ENCODE assay signal across 8 cellular contexts in genomic region chr11:82867495-82868082, GRCh38. TPM values are rescaled to one million over a fixed set of nuclear protein-coding genes. Genes with fewer than 3 reads are reported as not detected.
DNase-seq lines count a peak whose midpoint lies in the region; ATAC-seq and TF ChIP-seq lines count a peak whose summit lies in the region.

No MANE protein-coding gene starts in this region.

- no peak for TF ChIP-seq POLR2A in ovary (IDR thresholded peaks at IDR 0.05)
- no peak for TF ChIP-seq POLR2A in thyroid gland (IDR thresholded peaks at IDR 0.05)

- H3K27ac ChIP-seq in A673 (ENCODE audit: low read depth, low read length, poor library complexity, severe bottlenecking) (no peak overlapping the region), ovary (no peak overlapping the region), thyroid gland (no peak overlapping the region)

- H3K4me1 ChIP-seq in A673 (ENCODE audit: insufficient read depth, low read length, poor library complexity, severe bottlenecking) (peaks cover 9% of the 10 kb centered on the region), ovary (ENCODE audit: insufficient read depth) (peaks cover 6% of the 10 kb centered on the region), thyroid gland (peaks cover 15 to 19% of the 10 kb centered on the region in 2 donors)

- WGBS in ovary, 3 donors = 14 to 17% (median 15%) methylated on average over 10 of the region's 10 CpGs
- WGBS in thyroid gland, 2 donors = 13 to 17% methylated on average over 10 of the region's 10 CpGs

- POLR2A ChIA-PET in A673 (lab: Charles Lee; ENCODE audit: low non-redundant PET) = no interaction called here

- DNase-seq in A673 (ENCODE audit: low spot score) (peak; percentile 92), NCI-H1092 (lab: John Stamatoyannopoulos, UW) (peak; percentile 76), SK-MEL-5 (ENCODE audit: low read depth, low spot score) (peak; percentile 81), germinal center (ENCODE audit: low spot score) (peak; percentile 55), ovary (peak; percentile 56 to 84 (median 66)), thyroid gland (peak; percentile 77 to 83)
- peak; percentile 67 for DNase-seq in activated naive CD4-positive, alpha-beta T cell treated with Interleukin-2 at 50 U/mL for 16 hours

- peak; percentile 48 for ATAC-seq in GM18861 (IDR thresholded peaks at IDR 0.05; ENCODE audit: unreplicated experiment)

- no peak for TF ChIP-seq EP300 in ovary (IDR thresholded peaks at IDR 0.05)

- intact Hi-C loops in A673 (cut with micrococcal nuclease; ENCODE audit: unreplicated experiment) (loop anchor here (1.0 to 5.0 kb wide), 4 partner anchors 33 to 953 kb away; partner anchors contain the start of gene PRCP), ovary (cut with DNase I) (loop anchor here in 1 of 4 donors (10.0 kb wide), 1 partner anchor 153 kb away; no protein-coding TSS in a partner anchor), thyroid gland (cut with DNase I) (loop anchor here (5.0 kb wide), 1 partner anchor 140 kb away; no protein-coding TSS in a partner anchor)

- H3K36me3 ChIP-seq in A673 (ENCODE audit: insufficient read depth, low read length, poor library complexity, severe bottlenecking) (no peaks in the 10 kb centered on the region), ovary (no peaks in the 10 kb centered on the region), thyroid gland (no peaks in the 10 kb centered on the region)

- H3K4me3 ChIP-seq in A673 (ENCODE audit: low read depth, low read length, poor library complexity, severe bottlenecking) (no peak overlapping the region), ovary (no peak overlapping the region), thyroid gland (replicated peaks in 1 of 3) (no peak overlapping the region)

- CTCF ChIA-PET in A673 (lab: Charles Lee) = interaction anchor here (0.6 to 2.3 kb wide), 17 partner anchors 9 to 956 kb away, joined by 3 to 9 read pairs (median 5); partner anchors contain the start of genes DDIAS and PRCP

- in situ Hi-C loops in SK-MEL-5 (cut with HindIII; ENCODE audit: low pct_unique_long_range_greater_than_20kb, low sequenced_read_pairs) = no loop called here

- no peaks in the 10 kb centered on the region for H3K27me3 ChIP-seq in A673 (replicated peaks; ENCODE audit: insufficient read depth, low read depth, low read length, poor library complexity)
- H3K27me3 ChIP-seq in ovary = no peaks in the 10 kb centered on the region
- no peaks in the 10 kb centered on the region for H3K27me3 ChIP-seq in thyroid gland

- H3K9me3 ChIP-seq in A673 (ENCODE audit: low read depth, low read length, poor library complexity, severe bottlenecking) (no peaks in the 10 kb centered on the region), ovary (no peaks in the 10 kb centered on the region), thyroid gland (no peaks in the 10 kb centered on the region)

- no TSS peak for BruUV-seq in A673 (replicated peaks; lab: Mats Ljungman, UMichigan)

- TF ChIP-seq CTCF in A673 (conservative IDR thresholded peaks at IDR 0.05; ENCODE audit: low read depth, low read length) = peak; percentile 86
- TF ChIP-seq CTCF in ovary (IDR thresholded peaks at IDR 0.05) = peak; percentile 43 to 58 (median 50)
- TF ChIP-seq CTCF in thyroid gland (IDR thresholded peaks at IDR 0.05) = peak in 5 of 6 experiments; percentile 58 to 71 (median 63)

RNA-seq across cellular contexts. Expression of gene PRCP, which starts 32.6 kb away (rescaled TPM):
- total RNA-seq in A673 (2021) (25.1 and 28.8 TPM in 2 replicates), ovary (10 to 100 TPM; 36.4 to 69.0 (median 62.8) TPM), thyroid gland (100 to 1,000 TPM in 1 of 4 donors, 10 to 100 TPM in 3; 59.1 to 122 (median 81.1) TPM)
- total RNA-seq in SK-MEL-5 (2014; rRNA removed; shearing (Covaris generic)) = 48.2 and 54.8 TPM in 2 replicates
- polyA plus RNA-seq in SK-MEL-5 (2015; cell fraction: cytosol; rRNA removed) = 62.5 and 85.4 TPM in 2 replicates
- 16.3 and 17.3 TPM in 2 replicates for polyA plus RNA-seq in SK-MEL-5 (2015; cell fraction: nucleus; rRNA removed)
- 100 to 1,000 TPM in 1 of 2 donors, 10 to 100 TPM in 1; 62.5 to 184 TPM for polyA plus RNA-seq in ovary

RNA-seq across cellular contexts. Expression of gene DDIAS, which starts 33.9 kb away (rescaled TPM):
- total RNA-seq in A673 (2021) = 32.1 and 41.5 TPM in 2 replicates
- total RNA-seq in SK-MEL-5 (2014; rRNA removed; shearing (Covaris generic)) = 9.3 and 13.8 TPM in 2 replicates
- 7.3 and 10.3 TPM in 2 replicates for polyA plus RNA-seq in SK-MEL-5 (2015; cell fraction: cytosol; rRNA removed)
- 7.8 and 8.0 TPM in 2 replicates for polyA plus RNA-seq in SK-MEL-5 (2015; cell fraction: nucleus; rRNA removed)
- total RNA-seq in ovary = 1 to 10 TPM in 2 of 7 donors, under 1 TPM in 4, not detected in 1; 0.48 to 1.2 (median 0.69) TPM
- under 1 TPM; 0.38 to 0.77 TPM for polyA plus RNA-seq in ovary
- 1 to 10 TPM in 2 of 4 donors, under 1 TPM in 2; 0.25 to 3.3 (median 0.95) TPM for total RNA-seq in thyroid gland
